ENCODE assay signal across 8 cellular contexts in genomic region chr9:125200216-125201047, GRCh38. TPM values are rescaled to one million over a fixed set of nuclear protein-coding genes. Genes with fewer than 3 reads are reported as not detected.
A peak's percentile ranks its signal among the peaks of the same experiment; 100 is the strongest.
DNase-seq lines count a peak whose midpoint lies in the region; ATAC-seq and TF ChIP-seq lines count a peak whose summit lies in the region.

TSS of gene RABEPK (plus strand) at chr9:125200542. CDS start at chr9:125203014, 2,472 bp downstream.

- H3K79me2 ChIP-seq in SK-N-SH (ENCODE audit: insufficient read depth): peaks cover 18% of the 10 kb centered on the region; the same call in 1 of the 2 replicates

- H3K9ac ChIP-seq in SK-N-SH: peak within 1 kb of the TSS; percentile 94

- peaks cover 10% of the 10 kb centered on the region for H3K36me3 Mint-ChIP-seq in activated naive CD4-positive, alpha-beta T cell treated with anti-CD3 and anti-CD28 coated beads, Interleukin-2, amount 50 U/mL, for 24 hours

- TF ChIP-seq RAD21 in SK-N-SH (IDR thresholded peaks at IDR 0.05; ENCODE audit: low read length): no peak

- peak; percentile 70 for DNase-seq in GM04503 (ENCODE audit: low read depth)
- DNase-seq in HFF-Myc (ENCODE audit: extremely low read depth, low read depth): peak; percentile 65
- DNase-seq in NAMALWA (ENCODE audit: low spot score): peak; percentile 93
- DNase-seq in SK-N-SH: peak; percentile 96
- DNase-seq in glomerular endothelial cell (ENCODE audit: extremely low read depth, low read depth, low spot score): no peak
- peak; percentile 72 for DNase-seq in omental fat pad (ENCODE audit: low spot score)
- DNase-seq in testis: peak; percentile 94

- ATAC-seq in omental fat pad (ENCODE audit: low FRiP score): peak; percentile 96

- H3K27me3 Mint-ChIP-seq in activated naive CD4-positive, alpha-beta T cell treated with anti-CD3 and anti-CD28 coated beads, Interleukin-2, amount 50 U/mL, for 24 hours: no peaks in the 10 kb centered on the region

- no peaks in the 10 kb centered on the region for H3K9me3 Mint-ChIP-seq in activated naive CD4-positive, alpha-beta T cell treated with anti-CD3 and anti-CD28 coated beads, Interleukin-2, amount 50 U/mL, for 24 hours

- peak within 1 kb of the TSS; percentile 75 for H3K4me2 ChIP-seq in SK-N-SH

- H3K4me3 Mint-ChIP-seq in activated naive CD4-positive, alpha-beta T cell treated with anti-CD3 and anti-CD28 coated beads, Interleukin-2, amount 50 U/mL, for 24 hours: peak within 1 kb of the TSS; percentile 96

- no peaks in the 10 kb centered on the region for H4K20me1 ChIP-seq in SK-N-SH (ENCODE audit: insufficient read depth)

- H3K36me3 ChIP-seq in SK-N-SH (replicated peaks in 1 of 2; ENCODE audit: control insufficient read depth in 1 of 2, insufficient read depth in 2 of 2, low read length in 1 of 2) (peaks cover 2 to 8% of the 10 kb centered on the region in 2 experiments), testis (ENCODE audit: low read depth, missing control alignments) (no peaks in the 10 kb centered on the region)

- POLR2A ChIA-PET in SK-N-SH (lab: Yijun Ruan, JAX): interaction anchor here (1.4 to 2.6 kb wide), 2 partner anchors 10 to 41 kb away, joined by 8 to 18 read pairs; partner anchors contain the start of genes HSPA5 and PPP6C

- H3K27me3 ChIP-seq in SK-N-SH (ENCODE audit: insufficient read depth) (no peaks in the 10 kb centered on the region), testis (no peaks in the 10 kb centered on the region)

- H3K27ac Mint-ChIP-seq in activated naive CD4-positive, alpha-beta T cell treated with anti-CD3 and anti-CD28 coated beads, Interleukin-2, amount 50 U/mL, for 24 hours: peak within 1 kb of the TSS; percentile 93

- no peak for TF ChIP-seq EP300 in SK-N-SH (IDR thresholded peaks at IDR 0.05; ENCODE audit: borderline replicate concordance in 1 of 2, low read depth in 1 of 2, low read length in 1 of 2)

- H3K4me1 ChIP-seq in SK-N-SH (ENCODE audit: control insufficient read depth in 1 of 2, insufficient read depth in 2 of 2, low read depth in 1 of 2, low read length in 1 of 2): peaks cover 0 to 3% of the 10 kb centered on the region in 2 experiments; a peak in 1 of 4 replicates
- H3K4me1 ChIP-seq in testis: peaks cover 3% of the 10 kb centered on the region

- no peaks in the 10 kb centered on the region for H3K9me3 ChIP-seq in SK-N-SH
- H3K9me3 ChIP-seq in testis: no peaks in the 10 kb centered on the region

- intact Hi-C loops in testis (cut with DNase I; ENCODE audit: low total_unique reads): no loop called here

- no peaks in the 10 kb centered on the region for H3K9me2 ChIP-seq in SK-N-SH

- H3K4me1 Mint-ChIP-seq in activated naive CD4-positive, alpha-beta T cell treated with anti-CD3 and anti-CD28 coated beads, Interleukin-2, amount 50 U/mL, for 24 hours: peaks cover 50% of the 10 kb centered on the region

- H2AFZ ChIP-seq in SK-N-SH (ENCODE audit: low read depth): peak within 1 kb of the TSS; percentile 93

- peaks cover 12% of the 10 kb centered on the region for H3F3A ChIP-seq in SK-N-SH (replicated peaks; ENCODE audit: insufficient read depth)

- 2% methylated on average over 21 of the region's 51 CpGs for WGBS in SK-N-SH (ENCODE audit: low lambda C conversion rate)
- 0% methylated on average over 22 to 51 of the region's 51 CpGs for WGBS in testis, 2 donors

- TF ChIP-seq CTCF in HFF-Myc (IDR thresholded peaks at IDR 0.05; ENCODE audit: low read depth, low read length, missing control alignments) (no peak), SK-N-SH (IDR thresholded peaks at IDR 0.05) (no peak), omental fat pad (IDR thresholded peaks at IDR 0.05) (no peak), testis (IDR thresholded peaks at IDR 0.05) (no peak)

- TF ChIP-seq POLR2A in testis (IDR thresholded peaks at IDR 0.05): peak; percentile 57

- H3K27ac ChIP-seq in SK-N-SH (ENCODE audit: low read depth in 2 of 2, low read length in 1 of 2) (peak within 1 kb of the TSS; percentile 94), testis (peak within 1 kb of the TSS; percentile 59 to 82)

- CTCF ChIA-PET in SK-N-SH (lab: Yijun Ruan, JAX): interaction anchor here (1.4 kb wide), 1 partner anchor 10 kb away, joined by 3 read pairs; no protein-coding TSS in a partner anchor

- H3K4me3 ChIP-seq in HFF-Myc (replicated peaks; ENCODE audit: low read depth, low read length) (peak within 1 kb of the TSS; percentile 79), SK-N-SH (ENCODE audit: low read depth in 2 of 2, low read length in 1 of 2) (peak within 1 kb of the TSS; percentile 63 to 83), testis (peak within 1 kb of the TSS; percentile 69 to 73)

TF ChIP-seq in SK-N-SH, 30 proteins besides CTCF, POLR2A, EP300 and RAD21 (continues in another document):
- TF ChIP-seq RCOR1 (IDR thresholded peaks at IDR 0.05; ENCODE audit: low read length) (no peak), USF1 (IDR thresholded peaks at IDR 0.05; ENCODE audit: borderline replicate concordance, low read depth) (peak; percentile 53; the same call in 1 of the 2 replicates), RFX5 (IDR thresholded peaks at IDR 0.05; ENCODE audit: low read length) (peak; percentile 51), MEF2A (IDR thresholded peaks at IDR 0.05; ENCODE audit: borderline replicate concordance, low read depth) (no peak), GATA2 (CRISPR knock-in tag; IDR thresholded peaks at IDR 0.05) (no peak), FOSL2 (IDR thresholded peaks at IDR 0.05; ENCODE audit: borderline replicate concordance, low read depth) (no peak), TAF1 (IDR thresholded peaks at IDR 0.05; ENCODE audit: borderline replicate concordance, low read depth, low read length) (peak; percentile 73; the same call in 1 of the 2 replicates), RXRA (IDR thresholded peaks at IDR 0.05; ENCODE audit: borderline replicate concordance, low read depth) (no peak), YY1 (IDR thresholded peaks at IDR 0.05; ENCODE audit: low read depth) (0 out of 2 replicates have a peak, but pooled peaks have one; percentile 24), FOXJ3 (CRISPR knock-in tag; IDR thresholded peaks at IDR 0.05) (peak; percentile 15; the same call in 1 of the 2 replicates), SMC3 (IDR thresholded peaks at IDR 0.05; ENCODE audit: low read depth, low read length) (no peak), FOXM1 (IDR thresholded peaks at IDR 0.05; ENCODE audit: low read depth) (no peak), GABPA (IDR thresholded peaks at IDR 0.05; ENCODE audit: low read depth) (peak; percentile 76), USF2 (IDR thresholded peaks at IDR 0.05; ENCODE audit: borderline replicate concordance, low read depth, low read length) (no peak), EZH2phosphoT487 (IDR thresholded peaks at IDR 0.05; ENCODE audit: borderline replicate concordance, low read depth) (no peak), TEAD4 (IDR thresholded peaks at IDR 0.05; ENCODE audit: borderline replicate concordance, insufficient read depth) (no peak), ELF1 (IDR thresholded peaks at IDR 0.05) (peak; percentile 87), MAX (IDR thresholded peaks at IDR 0.05; ENCODE audit: low read depth) (peak; percentile 97), ZBTB33 (IDR thresholded peaks at IDR 0.05; ENCODE audit: borderline replicate concordance, low read depth) (no peak), NRF1 (IDR thresholded peaks at IDR 0.05; ENCODE audit: low read depth, low read length) (no peak), SIN3A (IDR thresholded peaks at IDR 0.05; ENCODE audit: borderline replicate concordance, low read depth, low read length) (peak; percentile 44; the same call in 1 of the 2 replicates), POLR2AphosphoS5 (IDR thresholded peaks at IDR 0.05; ENCODE audit: low read depth, low read length) (peak; percentile 95), MXI1 (IDR thresholded peaks at IDR 0.05; ENCODE audit: low read depth, low read length) (peak; percentile 100)

RNA-seq across cellular contexts. Expression of gene RABEPK, which starts in this region (rescaled TPM):
- polyA plus RNA-seq in SK-N-SH (2012; rRNA removed) (55.1 and 62.1 TPM in 2 replicates), testis (ENCODE audit: insufficient read depth, low read depth, low replicate concordance) (30.1 TPM)
- polyA plus RNA-seq in SK-N-SH (2012; cell fraction: cytosol; rRNA removed): 52.3 and 53.5 TPM in 2 replicates
- 44.7 and 51.2 TPM in 2 replicates for polyA plus RNA-seq in SK-N-SH (2012; cell fraction: nucleus; rRNA removed)
- total RNA-seq in glomerular endothelial cell (17.2 and 30.5 TPM in 2 replicates), omental fat pad (10 to 100 TPM; 12.6 to 19.9 (median 13.4) TPM), testis (10 to 100 TPM; 18.5 to 20.2 TPM)
